1 cellular context compared by ENCODE assay signal in the genomic region with DNA sequence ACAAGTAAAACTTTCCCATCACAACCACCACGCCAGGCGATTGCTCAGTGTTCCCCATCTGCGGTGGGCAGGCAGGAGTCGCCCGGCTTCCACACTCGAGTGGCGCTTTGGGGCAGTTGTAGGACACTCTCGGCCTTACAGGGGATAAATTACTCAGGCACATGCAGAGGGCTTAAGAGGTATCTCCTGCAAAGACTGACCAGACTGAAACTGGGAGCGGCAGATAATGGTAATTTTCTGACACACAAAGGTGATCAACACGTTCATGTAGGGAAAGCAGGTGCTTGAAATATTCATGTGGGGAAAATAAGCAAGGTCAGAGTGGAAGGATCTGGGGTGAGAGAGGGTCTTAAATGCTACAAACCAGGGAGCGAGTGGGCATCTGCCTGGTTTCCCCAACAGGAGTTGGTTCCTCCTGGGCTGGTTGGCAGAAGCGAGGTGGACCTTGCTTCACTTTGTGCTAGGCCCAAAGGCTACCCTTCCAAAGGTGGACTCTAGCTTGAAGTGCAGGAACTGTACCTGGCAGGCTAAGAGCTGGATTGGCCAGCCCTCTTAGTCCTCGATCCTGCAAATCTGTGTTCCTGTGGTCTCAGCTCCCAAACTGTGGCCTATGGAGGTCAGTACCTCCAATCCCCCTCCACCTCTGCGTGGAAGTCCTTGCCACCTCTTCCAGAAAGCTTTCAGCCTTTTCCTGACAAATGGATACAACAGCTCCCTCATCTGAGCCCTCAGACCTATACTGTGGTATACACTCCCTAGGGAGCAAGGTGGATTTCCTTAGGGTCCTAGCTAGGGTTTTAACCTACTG.
TF ChIP-seq lines count a peak whose summit lies in the region.

No MANE protein-coding gene starts in this region.

TF ChIP-seq in IMR-90, 13 proteins besides CTCF, POLR2A, EP300 and RAD21:
- TF ChIP-seq RFX5 (IDR thresholded peaks at IDR 0.05; ENCODE audit: low read depth, low read length) (no peak), MAFK (IDR thresholded peaks at IDR 0.05; ENCODE audit: low read depth, low read length) (no peak), USF2 (IDR thresholded peaks at IDR 0.05; ENCODE audit: low read depth, low read length) (no peak), CEBPB (IDR thresholded peaks at IDR 0.05; ENCODE audit: low read depth, low read length) (no peak), BHLHE40 (IDR thresholded peaks at IDR 0.05; ENCODE audit: low read depth, low read length) (no peak), SMC3 (IDR thresholded peaks at IDR 0.05; ENCODE audit: low read depth, low read length) (no peak), FOS (IDR thresholded peaks at IDR 0.05; ENCODE audit: low read depth, low read length) (no peak), RCOR1 (IDR thresholded peaks at IDR 0.05; ENCODE audit: insufficient replicate concordance, low read length) (no peak), CHD1 (IDR thresholded peaks at IDR 0.05; ENCODE audit: low read depth, low read length) (no peak), MXI1 (IDR thresholded peaks at IDR 0.05; ENCODE audit: borderline replicate concordance, low read depth, low read length) (no peak), MAZ (IDR thresholded peaks at IDR 0.05; ENCODE audit: borderline replicate concordance, low read depth, low read length) (no peak), NFE2L2 (IDR thresholded peaks at IDR 0.05; ENCODE audit: low read depth, low read length) (no peak)
- TF ChIP-seq, protein P1, sequence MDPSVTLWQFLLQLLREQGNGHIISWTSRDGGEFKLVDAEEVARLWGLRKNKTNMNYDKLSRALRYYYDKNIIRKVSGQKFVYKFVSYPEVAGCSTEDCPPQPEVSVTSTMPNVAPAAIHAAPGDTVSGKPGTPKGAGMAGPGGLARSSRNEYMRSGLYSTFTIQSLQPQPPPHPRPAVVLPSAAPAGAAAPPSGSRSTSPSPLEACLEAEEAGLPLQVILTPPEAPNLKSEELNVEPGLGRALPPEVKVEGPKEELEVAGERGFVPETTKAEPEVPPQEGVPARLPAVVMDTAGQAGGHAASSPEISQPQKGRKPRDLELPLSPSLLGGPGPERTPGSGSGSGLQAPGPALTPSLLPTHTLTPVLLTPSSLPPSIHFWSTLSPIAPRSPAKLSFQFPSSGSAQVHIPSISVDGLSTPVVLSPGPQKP (IDR thresholded peaks at IDR 0.05; ENCODE audit: borderline replicate concordance, low read depth, low read length): no peak
